In the genomic region with DNA sequence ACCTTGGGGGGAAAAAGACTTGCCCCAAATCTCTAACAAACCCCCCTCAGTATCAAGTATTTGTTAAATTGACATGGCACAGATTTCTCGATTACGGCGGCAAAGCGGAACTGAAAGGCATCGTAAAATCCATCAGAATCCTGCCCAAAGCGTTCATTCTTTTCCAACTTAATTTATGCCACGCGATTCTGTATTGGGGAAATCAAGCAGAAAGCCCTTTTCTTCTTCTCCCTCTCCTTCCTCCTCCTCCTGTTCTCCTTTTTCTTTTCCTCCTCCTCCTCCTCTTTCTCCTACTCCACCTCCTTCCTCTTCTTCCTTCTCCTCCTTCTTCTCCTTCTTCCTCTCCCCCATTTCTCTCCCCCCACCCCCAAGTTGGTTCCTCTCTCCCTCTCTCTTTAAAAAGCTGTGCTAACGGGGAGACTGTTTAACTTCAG, we compare ENCODE assay signal across 15 cellular contexts. TPM values are rescaled to one million over a fixed set of nuclear protein-coding genes. Genes with fewer than 3 reads are reported as not detected.
A peak's percentile ranks its signal among the peaks of the same experiment; 100 is the strongest.
DNase-seq lines count a peak whose midpoint lies in the region; ATAC-seq, FAIRE-seq and TF ChIP-seq lines count a peak whose summit lies in the region.
"Had no signal": no experiment of that assay in that cellular context is flagged by ENCODE, and none has a peak within 500 bp of the region (broad histone marks: within the 10 kb centered on the region; RNA-seq: fewer than 3 reads in every experiment).

No MANE protein-coding gene starts in this region.

- no peak overlapping the region for H3K56ac ChIP-seq in H1 (replicated peaks; ENCODE audit: insufficient read length, low read depth, low read length)

- no peak for TF ChIP-seq EP300 in H1 (IDR thresholded peaks at IDR 0.05; ENCODE audit: borderline replicate concordance in 1 of 2, low read depth in 2 of 2, low read length in 2 of 2)

- H2BK15ac ChIP-seq in H1 (ENCODE audit: low read length): no peak overlapping the region

- no peak for TF ChIP-seq CTCF in CD4-positive, alpha-beta T cell (IDR thresholded peaks at IDR 0.05)
- TF ChIP-seq CTCF in H1 (IDR thresholded peaks at IDR 0.05; ENCODE audit: control extremely low read depth in 1 of 3, insufficient read depth in 1 of 3, low read depth in 1 of 3, low read length in 3 of 3): no peak

- H3K4me1 Mint-ChIP-seq in CD4-positive, alpha-beta T cell (ENCODE audit: low read depth): peaks cover 45% of the 10 kb centered on the region

- H3K4me3 ChIP-seq in H1 (ENCODE audit: extremely low read depth in 1 of 4, insufficient read depth in 2 of 4, low read depth in 3 of 4, low read length in 4 of 4) (peak overlapping the region; percentile 9 to 77 (median 20); a peak in 5 of 8 replicates), neuron (ENCODE audit: low read length) (peak overlapping the region; percentile 20)

- no peak overlapping the region for H3K27ac Mint-ChIP-seq in CD4-positive, alpha-beta T cell
- H3K27ac Mint-ChIP-seq: activated naive CD4-positive, alpha-beta T cell treated with anti-CD3 and anti-CD28 coated beads, Interleukin-2, amount 50 U/mL, for 72 hours; memory B cell had no signal

- H2AK5ac ChIP-seq in H1 (ENCODE audit: low read depth, low read length): no peak overlapping the region

- H3K9me3 ChIP-seq in CD4-positive, alpha-beta T cell (ENCODE audit: control insufficient read depth, low read length): no peaks in the 10 kb centered on the region
- H3K9me3 ChIP-seq in H1 (ENCODE audit: insufficient read depth in 2 of 2, low read depth in 1 of 2, low read length in 1 of 2) (no peaks in the 10 kb centered on the region), neuron (ENCODE audit: low read length) (no peaks in the 10 kb centered on the region)

- no peak overlapping the region for H3K23ac ChIP-seq in H1 (ENCODE audit: insufficient read length)

- H3K4me3 Mint-ChIP-seq in CD4-positive, alpha-beta T cell: peak overlapping the region; percentile 55
- H3K4me3 Mint-ChIP-seq: memory B cell had no signal

- H2BK5ac ChIP-seq in H1 (ENCODE audit: low read depth, low read length): no peak overlapping the region

- peaks cover 32% of the 10 kb centered on the region; the same call in 1 of the 2 replicates for H3K23me2 ChIP-seq in H1 (ENCODE audit: low read depth, low read length)

- no peak for TF ChIP-seq POLR2A in H1 (IDR thresholded peaks at IDR 0.05; ENCODE audit: control extremely low read depth in 1 of 2, low read depth in 2 of 2, low read length in 2 of 2)

- H3K79me2 ChIP-seq in H1 (ENCODE audit: control insufficient read depth in 1 of 2, insufficient read depth in 2 of 2, low read length in 2 of 2): no peaks in the 10 kb centered on the region

- no peak overlapping the region for H4K5ac ChIP-seq in H1 (ENCODE audit: insufficient read length, low read depth, low read length)

- no peak overlapping the region for H3K4ac ChIP-seq in H1 (replicated peaks; ENCODE audit: insufficient read length, low read depth, low read length)

- peaks cover 69% of the 10 kb centered on the region for H3K27me3 Mint-ChIP-seq in CD4-positive, alpha-beta T cell

- H4K20me1 ChIP-seq in H1 (replicated peaks in 1 of 2; ENCODE audit: control insufficient read depth in 1 of 2, insufficient read depth in 2 of 2, low read length in 2 of 2): peaks cover 3 to 5% of the 10 kb centered on the region in 2 experiments

- no peak for TF ChIP-seq RAD21 in H1 (IDR thresholded peaks at IDR 0.05 in 1 of 2, conservative IDR thresholded peaks at IDR 0.05 in 1 of 2; ENCODE audit: low read depth in 2 of 2, low read length in 2 of 2)

- peaks cover 61% of the 10 kb centered on the region for H3K27me3 ChIP-seq in CD4-positive, alpha-beta T cell (ENCODE audit: control insufficient read depth, insufficient read depth, low read length)
- peaks cover 45 to 75% (median 63%) of the 10 kb centered on the region in 4 experiments for H3K27me3 ChIP-seq in H1 (replicated peaks in 1 of 4; ENCODE audit: control insufficient read depth in 3 of 4, extremely low read depth in 1 of 4, insufficient read depth in 3 of 4, low read length in 3 of 4)
- H3K27me3 ChIP-seq in neuron (ENCODE audit: insufficient read depth, low read length): no peaks in the 10 kb centered on the region

- H3K18ac ChIP-seq in H1 (ENCODE audit: extremely low read depth, low read length): no peak overlapping the region; the same call in 1 of the 2 replicates

- peaks cover 17% of the 10 kb centered on the region for H3K36me3 Mint-ChIP-seq in CD4-positive, alpha-beta T cell (ENCODE audit: low read depth)
- H3K36me3 Mint-ChIP-seq: memory B cell had no signal

- FAIRE-seq in H1 (lab: Jason Lieb, UNC): no peak
- no peak for FAIRE-seq in RCC 7860 (lab: Jason Lieb, UNC)
- FAIRE-seq: HTR-8/SVneo, urothelium cell line had no signal

- peaks cover 0 to 2% (median under 1%) of the 10 kb centered on the region in 4 experiments; a peak in 2 of 8 replicates for H3K36me3 ChIP-seq in H1 (ENCODE audit: control insufficient read depth in 2 of 4, insufficient read depth in 4 of 4, low read length in 3 of 4)
- H3K36me3 ChIP-seq in neuron (ENCODE audit: insufficient read depth, low read length): peaks cover 3% of the 10 kb centered on the region

- H2BK20ac ChIP-seq in H1 (ENCODE audit: low read length): no peak overlapping the region

- H4K91ac ChIP-seq in H1 (replicated peaks; ENCODE audit: insufficient read length, low read length): no peak overlapping the region

- CTCF ChIA-PET in CD4-positive, alpha-beta T cell (lab: Charles Lee): no interaction called here
- CTCF ChIA-PET in H1 (lab: Charles Lee; ENCODE audit: partially characterized antibody): interaction anchor here (0.6 to 1.6 kb wide), 12 partner anchors 9 to 462 kb away, joined by 3 to 5 read pairs (median 3); no protein-coding TSS in a partner anchor

- H3K14ac ChIP-seq in H1 (ENCODE audit: insufficient read length): no peak overlapping the region

- H4K8ac ChIP-seq in H1 (ENCODE audit: extremely low read depth, insufficient read depth, low read length): no peak overlapping the region

- WGBS in H1 (ENCODE audit: extremely low coverage in 1 of 2, insufficient coverage in 1 of 2, insufficient read length in 1 of 2, insufficient replicate concordance in 2 of 2, low coverage in 1 of 2, low lambda C conversion rate in 2 of 2, missing lambda C conversion rate in 1 of 2), 2 experiments: 14% methylated on average over 8 of the region's 9 CpGs; no CpG with 5 or more reads in 1 of the 2 experiments

- POLR2A ChIA-PET in CD4-positive, alpha-beta T cell (lab: Charles Lee): interaction anchor here (4.8 to 6.7 kb wide), 2 partner anchors 13 to 21 kb away, joined by 37 to 50 read pairs; a partner anchor contains a TSS
- POLR2A ChIA-PET in H1 (lab: Charles Lee; ENCODE audit: partially characterized antibody): interaction anchor here (0.7 to 1.3 kb wide), 4 partner anchors 13 to 331 kb away, joined by 3 to 5 read pairs (median 3); no protein-coding TSS in a partner anchor

- no peak overlapping the region for H3K9ac ChIP-seq in H1 (replicated peaks in 1 of 4; ENCODE audit: extremely low read depth in 1 of 4, low read depth in 3 of 4, low read length in 3 of 4)

- H3K4me1 ChIP-seq in H1 (replicated peaks in 1 of 4; ENCODE audit: control insufficient read depth in 3 of 4, insufficient read depth in 4 of 4, low read length in 3 of 4): peaks cover 13 to 41% (median 20%) of the 10 kb centered on the region in 4 experiments
- H3K4me1 ChIP-seq in neuron (ENCODE audit: insufficient read depth, low read length): peaks cover 67% of the 10 kb centered on the region

- H3K79me1 ChIP-seq in H1 (ENCODE audit: low read depth, low read length): no peaks in the 10 kb centered on the region

- H2AFZ ChIP-seq in H1 (ENCODE audit: low read length) (no peak overlapping the region), neuron (ENCODE audit: low read depth, low read length) (no peak overlapping the region)

- H3K27ac ChIP-seq in CD4-positive, alpha-beta T cell (ENCODE audit: low read depth, low read length): no peak overlapping the region
- H3K27ac ChIP-seq in H1 (ENCODE audit: low read depth, low read length): no peak overlapping the region

- ATAC-seq in CD4-positive, alpha-beta T cell (ENCODE audit: poor library complexity): no peak
- ATAC-seq: activated naive CD4-positive, alpha-beta T cell treated with anti-CD3 and anti-CD28 coated beads, Interleukin-2, amount 50 U/mL, for 72 hours; esophagus mucosa had no signal

- peak overlapping the region; percentile 73 to 94 for H3K4me2 ChIP-seq in H1 (ENCODE audit: insufficient read depth in 1 of 2, low read depth in 2 of 2, low read length in 2 of 2)

- intact Hi-C loops in CD4-positive, alpha-beta T cell (cut with DNase I, micrococcal nuclease): loop anchor here (2.0 to 5.0 kb wide), 5 partner anchors 206 to 503 kb away; no protein-coding TSS in a partner anchor

- no peak overlapping the region for H2BK120ac ChIP-seq in H1 (replicated peaks; ENCODE audit: low read depth, low read length)

- no peak for DNase-seq in CD4-positive, alpha-beta T cell
- DNase-seq in MV-4-11 (lab: John Stamatoyannopoulos, UW) (peak; percentile 9), H1 (ENCODE audit: low read depth in 1 of 2, low spot score in 2 of 2) (no peak), COLO668 (lab: John Stamatoyannopoulos, UW; ENCODE audit: unreplicated experiment) (no peak), kidney tubule cell (ENCODE audit: low spot score) (no peak), RCC 7860 (ENCODE audit: low spot score) (no peak), NCI-H2081 (lab: John Stamatoyannopoulos, UW) (no peak)
- DNase-seq: NCI-H1048, NCI-H226 had no signal

- no peaks in the 10 kb centered on the region for H3K9me3 Mint-ChIP-seq in CD4-positive, alpha-beta T cell
- H3K9me3 Mint-ChIP-seq: activated naive CD4-positive, alpha-beta T cell treated with anti-CD3 and anti-CD28 coated beads, Interleukin-2, amount 50 U/mL, for 72 hours; memory B cell had no signal

- no peak overlapping the region for H2BK12ac ChIP-seq in H1 (ENCODE audit: low read depth, low read length)

RNA-seq across cellular contexts. Expression of a gene that starts 2.5 kb away (rescaled TPM):
- 1 to 10 TPM; 7.1 to 7.2 TPM for total RNA-seq in CD4-positive, alpha-beta T cell
- 3.8 and 5.6 TPM in 2 replicates for total RNA-seq in H1 (2021; fragmentation: NEBNext Ultra II Directional; extraction: Animal tissue kit (Norgen Biotek cat#: 25700))
- 1.7 and 3.1 TPM in 2 replicates for polyA plus RNA-seq in H1 (2011; rRNA removed)
- polyA plus RNA-seq in H1 (2011; cell fraction: cytosol; rRNA removed): 3.3 TPM
- polyA plus RNA-seq in H1 (2011; cell fraction: nucleus; rRNA removed): 8.7 TPM
- polyA plus RNA-seq in H1 (2012, experiment 1 of 2): 1.5 to 2.8 TPM (median 2.7 TPM) in 4 replicates
- 1.5 TPM for polyA plus RNA-seq in H1 (2012, experiment 2 of 2)
- polyA plus RNA-seq in H1 (2013, experiment 1 of 2): 1.4 TPM
- 1.0 TPM for polyA plus RNA-seq in H1 (2013, experiment 2 of 2)
- polyA minus RNA-seq in H1 (2011; rRNA and poly(A)+ RNA removed): 0.39 and 0.95 TPM in 2 replicates
- polyA minus RNA-seq in H1 (2011; cell fraction: cytosol; rRNA and poly(A)+ RNA removed): 2.3 TPM
- 2.6 TPM for polyA minus RNA-seq in H1 (2011; cell fraction: nucleus; rRNA and poly(A)+ RNA removed)

RNA-seq across cellular contexts. Expression of a gene that starts 13.1 kb away (rescaled TPM):
- 10 to 100 TPM; 24.1 to 26.7 TPM for total RNA-seq in CD4-positive, alpha-beta T cell
- 12.0 and 12.5 TPM in 2 replicates for total RNA-seq in H1 (2021; fragmentation: NEBNext Ultra II Directional; extraction: Animal tissue kit (Norgen Biotek cat#: 25700))
- 4.2 and 5.1 TPM in 2 replicates for polyA plus RNA-seq in H1 (2011; rRNA removed)
- polyA plus RNA-seq in H1 (2011; cell fraction: cytosol; rRNA removed): 5.8 TPM
- 11.3 TPM for polyA plus RNA-seq in H1 (2011; cell fraction: nucleus; rRNA removed)
- 6.9 to 9.1 TPM (median 8.0 TPM) in 4 replicates for polyA plus RNA-seq in H1 (2012, experiment 1 of 2)
- 1.6 TPM for polyA plus RNA-seq in H1 (2012, experiment 2 of 2)
- 8.2 TPM for polyA plus RNA-seq in H1 (2013, experiment 1 of 2)
- 8.6 TPM for polyA plus RNA-seq in H1 (2013, experiment 2 of 2)
- 22.0 and 30.5 TPM in 2 replicates for polyA minus RNA-seq in H1 (2011; rRNA and poly(A)+ RNA removed)
- 6.2 TPM for polyA minus RNA-seq in H1 (2011; cell fraction: cytosol; rRNA and poly(A)+ RNA removed)
- 35.7 TPM for polyA minus RNA-seq in H1 (2011; cell fraction: nucleus; rRNA and poly(A)+ RNA removed)
